ENCODE assay signal across 9 cellular contexts in genomic region chr1:25148673-25149300, GRCh38.
DNase-seq lines count a peak whose midpoint lies in the region; ATAC-seq and TF ChIP-seq lines count a peak whose summit lies in the region.
"Had no signal": no experiment of that assay in that cellular context is flagged by ENCODE, and none has a peak within 500 bp of the region (broad histone marks: within the 10 kb centered on the region; RNA-seq: fewer than 3 reads in every experiment).

No MANE protein-coding gene starts in this region.

- H3K9me2 ChIP-seq in OCI-LY7 (ENCODE audit: insufficient read depth, low read length): no peaks in the 10 kb centered on the region

- peak in 1 of 2 donors; percentile 14 for DNase-seq in cardiac muscle cell (ENCODE audit: low read depth in 1 of 2, low spot score in 1 of 2)
- no peak for DNase-seq in cardiac septum (ENCODE audit: low spot score)
- peak; percentile 72 for DNase-seq in OCI-LY7 (ENCODE audit: low spot score)
- peak; percentile 31 for DNase-seq in colonic mucosa
- no peak for DNase-seq in spleen

- no peaks in the 10 kb centered on the region for H3K36me3 Mint-ChIP-seq in stimulated activated memory B cell treated with anti-CD40 and anti-IgM and Interleukin-4, amounts not matched to agents 10 μg/mL and 1 μg/mL and 100 μg/mL, for 72 hours

- H3K9ac ChIP-seq in colonic mucosa (ENCODE audit: low read depth in 2 of 2, low read length in 2 of 2): no peak overlapping the region

- H3K79me2 ChIP-seq in OCI-LY7 (ENCODE audit: insufficient read depth, low read depth, low read length): no peaks in the 10 kb centered on the region
- H3K79me2 ChIP-seq: hepatocyte had no signal

- peak overlapping the region; percentile 73; the same call in 1 of the 2 replicates for H2AFZ ChIP-seq in OCI-LY7 (ENCODE audit: low read length)
- H2AFZ ChIP-seq: hepatocyte had no signal

- POLR2A ChIA-PET in OCI-LY7 (lab: Charles Lee): no interaction called here

- TF ChIP-seq CTCF in cardiac muscle cell (IDR thresholded peaks at IDR 0.05; ENCODE audit: low read depth, low read length) (peak; percentile 41), OCI-LY7 (conservative IDR thresholded peaks at IDR 0.05; ENCODE audit: low read length) (peak; percentile 91), colonic mucosa (IDR thresholded peaks at IDR 0.05) (peak; percentile 33), spleen (IDR thresholded peaks at IDR 0.05 in 8 of 11, conservative IDR thresholded peaks at IDR 0.05 in 3 of 11) (peak in 9 of 11 experiments; percentile 13 to 56 (median 30))

- H3K27ac Mint-ChIP-seq in stimulated activated memory B cell treated with anti-CD40 and anti-IgM and Interleukin-4, amounts not matched to agents 10 μg/mL and 1 μg/mL and 100 μg/mL, for 72 hours: no peak overlapping the region

- no peak overlapping the region for H3K4me3 Mint-ChIP-seq in stimulated activated memory B cell treated with anti-CD40 and anti-IgM and Interleukin-4, amounts not matched to agents 10 μg/mL and 1 μg/mL and 100 μg/mL, for 72 hours

- H3K27ac ChIP-seq in cardiac muscle cell: no peak overlapping the region
- no peak overlapping the region for H3K27ac ChIP-seq in OCI-LY7 (ENCODE audit: low read depth, low read length, poor library complexity, severe bottlenecking)
- no peak overlapping the region for H3K27ac ChIP-seq in colonic mucosa
- H3K27ac ChIP-seq in spleen: no peak overlapping the region
- H3K27ac ChIP-seq: hepatocyte had no signal

- H3K4me2 ChIP-seq in OCI-LY7 (ENCODE audit: low read length): peak overlapping the region; percentile 10; the same call in 1 of the 2 replicates
- H3K4me2 ChIP-seq: hepatocyte had no signal

- H3K9me3 Mint-ChIP-seq in stimulated activated memory B cell treated with anti-CD40 and anti-IgM and Interleukin-4, amounts not matched to agents 10 μg/mL and 1 μg/mL and 100 μg/mL, for 72 hours: no peaks in the 10 kb centered on the region

- intact Hi-C loops in cardiac septum (cut with DNase I): no loop called here
- intact Hi-C loops in OCI-LY7 (cut with micrococcal nuclease; ENCODE audit: unreplicated experiment): loop anchor here (1.0 to 5.0 kb wide), 2 partner anchors 31 to 216 kb away; partner anchors contain the start of gene RUNX3
- intact Hi-C loops in colonic mucosa (cut with DNase I): loop anchor here (10.0 kb wide), 1 partner anchor 56 kb away; no protein-coding TSS in a partner anchor
- intact Hi-C loops in spleen (cut with DNase I; ENCODE audit: low total_unique reads): no loop called here

- no peaks in the 10 kb centered on the region for H3K4me1 ChIP-seq in cardiac muscle cell (ENCODE audit: low read depth)
- peaks cover 29% of the 10 kb centered on the region for H3K4me1 ChIP-seq in OCI-LY7 (ENCODE audit: insufficient read depth, low read length, poor library complexity, severe bottlenecking)
- no peaks in the 10 kb centered on the region for H3K4me1 ChIP-seq in colonic mucosa
- H3K4me1 ChIP-seq in spleen: peaks cover 0 to 8% (median 0%) of the 10 kb centered on the region in 6 donors

- ATAC-seq in GM18519 (IDR thresholded peaks at IDR 0.05; ENCODE audit: low FRiP score, unreplicated experiment): no peak
- ATAC-seq in stimulated activated memory B cell treated with anti-CD40 and anti-IgM and Interleukin-4, amounts not matched to agents 10 μg/mL and 1 μg/mL and 100 μg/mL, for 72 hours: no peak
- ATAC-seq in GM21619 (IDR thresholded peaks at IDR 0.05; ENCODE audit: unreplicated experiment): no peak

- peaks cover 20% of the 10 kb centered on the region for H3K4me1 Mint-ChIP-seq in stimulated activated memory B cell treated with anti-CD40 and anti-IgM and Interleukin-4, amounts not matched to agents 10 μg/mL and 1 μg/mL and 100 μg/mL, for 72 hours

- BruUV-seq in OCI-LY7 (replicated peaks; lab: Mats Ljungman, UMichigan): no TSS peak

- CTCF ChIA-PET in OCI-LY7 (lab: Charles Lee; ENCODE audit: unreplicated experiment): interaction anchor here (1.0 to 1.6 kb wide), 2 partner anchors 10 to 30 kb away, joined by 3 to 7 read pairs; no protein-coding TSS in a partner anchor

- TF ChIP-seq POLR2A in spleen (IDR thresholded peaks at IDR 0.05): no peak

- H3K9me3 ChIP-seq in cardiac muscle cell (ENCODE audit: low read depth) (no peaks in the 10 kb centered on the region), OCI-LY7 (ENCODE audit: low read length) (no peaks in the 10 kb centered on the region), colonic mucosa (no peaks in the 10 kb centered on the region), spleen (no peaks in the 10 kb centered on the region)

- H4K20me1 ChIP-seq in OCI-LY7 (ENCODE audit: insufficient read depth, low read length): no peaks in the 10 kb centered on the region

- H3K36me3 ChIP-seq in cardiac muscle cell: no peaks in the 10 kb centered on the region
- H3K36me3 ChIP-seq in OCI-LY7 (ENCODE audit: insufficient read depth, low read length): no peaks in the 10 kb centered on the region
- no peaks in the 10 kb centered on the region for H3K36me3 ChIP-seq in colonic mucosa
- H3K36me3 ChIP-seq in spleen: no peaks in the 10 kb centered on the region

- no peak overlapping the region for H3K4me3 ChIP-seq in cardiac muscle cell
- H3K4me3 ChIP-seq in OCI-LY7 (ENCODE audit: low read depth, low read length, poor library complexity, severe bottlenecking): no peak overlapping the region
- H3K4me3 ChIP-seq in colonic mucosa: no peak overlapping the region
- no peak overlapping the region for H3K4me3 ChIP-seq in spleen
- H3K4me3 ChIP-seq: hepatocyte had no signal

- 40 to 51% (median 49%) methylated on average over 2 of the region's 2 CpGs for WGBS in spleen, 5 donors

- H3K27me3 ChIP-seq in cardiac muscle cell: no peaks in the 10 kb centered on the region
- no peaks in the 10 kb centered on the region for H3K27me3 ChIP-seq in colonic mucosa
- H3K27me3 ChIP-seq in spleen (replicated peaks in 1 of 7): peaks cover 0 to 63% (median 6%) of the 10 kb centered on the region in 7 donors
- H3K27me3 ChIP-seq: hepatocyte had no signal

- H3K27me3 Mint-ChIP-seq in stimulated activated memory B cell treated with anti-CD40 and anti-IgM and Interleukin-4, amounts not matched to agents 10 μg/mL and 1 μg/mL and 100 μg/mL, for 72 hours: peaks cover 73% of the 10 kb centered on the region

Comparison
In these comparisons a context has a peak if more than half of its experiments do, and no peak if none do; other contexts are left out.
1. DNase-seq: peak in OCI-LY7 (single experiment) and colonic mucosa (single experiment); none in cardiac septum (single experiment) and spleen (single experiment).
2. CTCF ChIP-seq: peak in every context shown above with its lines; median percentile 91 in OCI-LY7; 41 in cardiac muscle cell; 33 in colonic mucosa; 30 in spleen.
3. intact Hi-C loops: an anchor here in OCI-LY7 (1.0 to 5.0 kb wide) and colonic mucosa (10.0 kb wide); none called in cardiac septum and spleen.